32 cellular contexts compared by ENCODE assay signal in genomic region chrX:11171956-11172355, GRCh38.
"Had no signal": no experiment of that assay in that cellular context is flagged by ENCODE, and none has a peak within 500 bp of the region (broad histone marks: within the 10 kb centered on the region; RNA-seq: fewer than 3 reads in every experiment).

No MANE protein-coding gene starts in this region.

- H3K27me3 Mint-ChIP-seq: stimulated activated memory B cell treated with anti-CD40 and anti-IgM and Interleukin-4, amounts not matched to agents 10 μg/mL and 1 μg/mL and 100 μg/mL, for 72 hours had no signal

- H3K27ac ChIP-seq: neutrophil, pancreas, prostate gland, right lobe of liver, skin epidermis, spleen, suprapubic skin, testis, tibial nerve, upper lobe of left lung, vagina had no signal

- H3K36me3 ChIP-seq: neutrophil, pancreas, prostate gland, right lobe of liver, spleen, suprapubic skin, thyroid gland, tibial nerve, vagina had no signal

- DNase-seq: naive B cell; naive thymus-derived CD8-positive, alpha-beta T cell; nephron progenitor cell; nucleus accumbens; pancreas; right lobe of liver; sigmoid colon; spleen; stimulated activated CD4-positive, alpha-beta T cell treated with anti-CD3 and anti-CD28 coated beads, Interleukin-12 subunit alpha, Interleukin-12 subunit beta, amount 100 ng/mL, for 4 hours; stimulated activated CD4-positive, alpha-beta T cell treated with anti-CD3 and anti-CD28 coated beads, Interleukin-1b, Interleukin-23, amount 100 ng/mL, for 48 hours; stimulated activated CD4-positive, alpha-beta T cell treated with anti-CD3 and anti-CD28 coated beads, Interleukin-4, amount 100 ng/mL, for 1 hour; stimulated activated CD4-positive, alpha-beta T cell treated with anti-CD3 and anti-CD28 coated beads, Interleukin-4, amount 100 ng/mL, for 4 hours; stimulated activated CD8-positive, alpha-beta memory T cell treated with anti-CD3 and anti-CD28 coated beads, Interleukin-4, amount 100 ng/mL, for 48 hours; stimulated activated naive CD4-positive, alpha-beta T cell; stimulated activated naive CD8-positive, alpha-beta T cell treated with anti-CD3 and anti-CD28 coated beads, Interleukin-15, amount 100 ng/mL, for 72 hours; stimulated activated naive CD8-positive, alpha-beta T cell treated with anti-CD3 and anti-CD28 coated beads, Interleukin-15, Interleukin-2, amounts not matched to agents 100 U/mL and 50 U/mL, for 24 hours; substantia nigra; testis; thyroid gland; trophoblast cell; upper lobe of left lung had no signal

- H3K4me3 ChIP-seq: pancreas, prostate gland, right lobe of liver, sigmoid colon, skin epidermis, smooth muscle cell, spleen, suprapubic skin, testis, thyroid gland, tibial nerve, upper lobe of left lung, vagina had no signal

- H3K27me3 ChIP-seq: neutrophil, right lobe of liver, sigmoid colon, suprapubic skin, testis, thyroid gland, upper lobe of left lung, vagina had no signal

- H3K4me1 ChIP-seq: pancreas, prostate gland, right lobe of liver, sigmoid colon, spleen, suprapubic skin, testis, thyroid gland, tibial nerve, upper lobe of left lung, vagina had no signal

- ATAC-seq: naive thymus-derived CD8-positive, alpha-beta T cell; natural killer cell treated with Interleukin-12 subunit alpha and Interleukin-12 subunit beta and Interleukin-15 and Interleukin-18, amount 100 ng/mL, for 72 hours; pancreas; right cardiac atrium; right lobe of liver; stimulated activated memory B cell treated with anti-CD40 and anti-IgM and Interleukin-4, amounts not matched to agents 10 μg/mL and 1 μg/mL and 100 μg/mL, for 72 hours; stimulated activated naive CD8-positive, alpha-beta T cell treated with anti-CD3 and anti-CD28 coated beads, Interleukin-15, amount 100 ng/mL, for 72 hours; stimulated activated naive CD8-positive, alpha-beta T cell treated with anti-CD3 and anti-CD28 coated beads, Interleukin-15, Interleukin-2, amounts not matched to agents 100 U/mL and 50 U/mL, for 24 hours had no signal

- H3K9me3 ChIP-seq: neutrophil, pancreas, prostate gland, right lobe of liver, sigmoid colon, spleen, suprapubic skin, testis, thyroid gland, tibial nerve, upper lobe of left lung, vagina had no signal

- H3K9me3 Mint-ChIP-seq: stimulated activated memory B cell treated with anti-CD40 and anti-IgM and Interleukin-4, amounts not matched to agents 10 μg/mL and 1 μg/mL and 100 μg/mL, for 72 hours; stimulated activated naive CD8-positive, alpha-beta T cell treated with anti-CD3 and anti-CD28 coated beads, Interleukin-15, amount 100 ng/mL, for 72 hours had no signal

- H3K36me3 Mint-ChIP-seq: naive B cell; naive thymus-derived CD8-positive, alpha-beta T cell; natural killer cell treated with Interleukin-12 subunit alpha and Interleukin-12 subunit beta and Interleukin-15 and Interleukin-18, amount 100 ng/mL, for 72 hours had no signal

- H3K4me1 Mint-ChIP-seq: naive B cell; naive thymus-derived CD8-positive, alpha-beta T cell; nephron progenitor cell; neural crest cell; stimulated activated naive CD8-positive, alpha-beta T cell treated with anti-CD3 and anti-CD28 coated beads, Interleukin-15, amount 100 ng/mL, for 72 hours had no signal

- H3K4me3 Mint-ChIP-seq: naive B cell; naive thymus-derived CD8-positive, alpha-beta T cell; natural killer cell treated with Interleukin-12 subunit alpha and Interleukin-12 subunit beta and Interleukin-15 and Interleukin-18, amount 100 ng/mL, for 72 hours; nephron progenitor cell; neural crest cell; stimulated activated memory B cell treated with anti-CD40 and anti-IgM and Interleukin-4, amounts not matched to agents 10 μg/mL and 1 μg/mL and 100 μg/mL, for 72 hours; stimulated activated naive CD8-positive, alpha-beta T cell treated with anti-CD3 and anti-CD28 coated beads, Interleukin-15, amount 100 ng/mL, for 72 hours had no signal

- H3K27ac Mint-ChIP-seq: naive B cell; naive thymus-derived CD8-positive, alpha-beta T cell; natural killer cell treated with Interleukin-12 subunit alpha and Interleukin-12 subunit beta and Interleukin-15 and Interleukin-18, amount 100 ng/mL, for 72 hours; stimulated activated memory B cell treated with anti-CD40 and anti-IgM and Interleukin-4, amounts not matched to agents 10 μg/mL and 1 μg/mL and 100 μg/mL, for 72 hours; stimulated activated naive CD8-positive, alpha-beta T cell treated with anti-CD3 and anti-CD28 coated beads, Interleukin-15, amount 100 ng/mL, for 72 hours had no signal
